Comparison of ENCODE assay signal across 10 cellular contexts in genomic region chr1:81803423-81804103, GRCh38. TPM values are rescaled to one million over a fixed set of nuclear protein-coding genes. Genes with fewer than 3 reads are reported as not detected.
DNase-seq lines count a peak whose midpoint lies in the region; ATAC-seq and TF ChIP-seq lines count a peak whose summit lies in the region.
"Had no signal": no experiment of that assay in that cellular context is flagged by ENCODE, and none has a peak within 500 bp of the region (broad histone marks: within the 10 kb centered on the region; RNA-seq: fewer than 3 reads in every experiment).

No MANE protein-coding gene starts in this region.

- peak overlapping the region; percentile 83 to 95 for H3K4me3 ChIP-seq in cardiac fibroblast (replicated peaks in 1 of 2; ENCODE audit: low read depth in 2 of 2, low read length in 2 of 2)
- peak overlapping the region; percentile 74 for H3K4me3 ChIP-seq in urinary bladder (ENCODE audit: low read depth, low read length)

- 2% methylated on average over 15 of the region's 15 CpGs for WGBS in urinary bladder

- in situ Hi-C loops in GM13977 (cut with MboI; ENCODE audit: low pct_unique_long_range_greater_than_20kb, low sequenced_read_pairs, unreplicated experiment): no loop called here

- TF ChIP-seq CTCF in cardiac fibroblast (IDR thresholded peaks at IDR 0.05; ENCODE audit: low read depth, low read length) (no peak), GM13977 (IDR thresholded peaks at IDR 0.05; ENCODE audit: extremely low read depth, insufficient read depth, missing control alignments) (no peak)

- H3K27ac ChIP-seq in urinary bladder (ENCODE audit: low read depth): no peak overlapping the region

- no peaks in the 10 kb centered on the region for H3K4me1 ChIP-seq in urinary bladder (ENCODE audit: insufficient read depth)

- DNase-seq in NCI-H82 (lab: John Stamatoyannopoulos, UW) (peak; percentile 60), NCI-H82 treated with DMSO at 0.1 percent for 48 hours (lab: John Stamatoyannopoulos, UW; ENCODE audit: unreplicated experiment) (no peak), cardiac fibroblast (ENCODE audit: low read depth in 2 of 2) (peak; percentile 49 to 54), left lobe of liver (ENCODE audit: low spot score) (peak; percentile 69), GM13977 (ENCODE audit: low spot score) (no peak)
- DNase-seq: activated naive CD4-positive, alpha-beta T cell treated with Interleukin-2 at 50 U/mL for 16 hours; CD4-positive, CD25-positive, alpha-beta regulatory T cell had no signal

- peak; percentile 20 for ATAC-seq in left lobe of liver
- no peak for ATAC-seq in GM21737 (IDR thresholded peaks at IDR 0.05; ENCODE audit: unreplicated experiment)
- ATAC-seq in HG02970 (IDR thresholded peaks at IDR 0.05; ENCODE audit: low FRiP score, unreplicated experiment): no peak

- no peaks in the 10 kb centered on the region for H3K36me3 ChIP-seq in urinary bladder (ENCODE audit: insufficient read depth)

RNA-seq across cellular contexts. Expression of gene ADGRL2, which starts 2.8 kb away (rescaled TPM):
- total RNA-seq in left lobe of liver: 36.5 TPM
- 185 TPM for total RNA-seq in urinary bladder
- polyA plus RNA-seq in urinary bladder: 30.5 TPM
- total RNA-seq: CD4-positive, CD25-positive, alpha-beta regulatory T cell had no signal
- polyA plus RNA-seq: CD4-positive, CD25-positive, alpha-beta regulatory T cell had no signal

Comparison
In these comparisons a context has a peak if more than half of its experiments do, and no peak if none do; other contexts are left out.
1. DNase-seq: peak in NCI-H82 (single experiment), cardiac fibroblast (2 of 2) and left lobe of liver (single experiment); none in NCI-H82 treated with DMSO at 0.1 percent for 48 hours (single experiment) and GM13977 (single experiment).